In the genomic region with DNA sequence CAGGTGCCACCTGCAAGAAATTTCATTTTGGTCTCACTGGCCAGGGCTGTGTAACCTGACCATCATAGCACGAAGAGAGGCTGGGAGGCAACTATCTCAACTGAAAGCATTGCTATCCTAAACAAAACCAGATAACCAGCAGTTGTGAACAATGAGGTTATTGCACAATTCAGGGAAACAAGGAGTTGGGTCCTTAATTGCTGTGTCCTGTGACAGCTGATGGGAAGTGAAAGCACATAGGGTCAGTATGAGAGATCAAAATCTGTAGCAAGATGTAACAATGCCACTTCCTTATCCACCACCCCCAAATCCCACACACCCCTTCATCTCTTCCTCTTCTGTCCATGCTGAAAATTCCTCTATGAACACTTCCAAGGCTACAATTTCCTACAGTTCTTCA, we compare ENCODE assay signal across 25 cellular contexts.
DNase-seq lines count a peak whose midpoint lies in the region; ATAC-seq, FAIRE-seq and TF ChIP-seq lines count a peak whose summit lies in the region.
"Had no signal": no experiment of that assay in that cellular context is flagged by ENCODE, and none has a peak within 500 bp of the region (broad histone marks: within the 10 kb centered on the region; RNA-seq: fewer than 3 reads in every experiment).

No MANE protein-coding gene starts in this region.

- H3K4me2 ChIP-seq in K562 (ENCODE audit: insufficient read depth, low read length): no peak overlapping the region
- H3K4me2 ChIP-seq: A549, GM23338 had no signal

- TF ChIP-seq POLR2A in heart left ventricle (IDR thresholded peaks at IDR 0.05): no peak
- no peak for TF ChIP-seq POLR2A in K562 (conservative IDR thresholded peaks at IDR 0.05)

- H3K9ac ChIP-seq in K562 (ENCODE audit: insufficient read depth in 1 of 2, low read depth in 2 of 2, low read length in 2 of 2): no peak overlapping the region

- no peak for DNase-seq in heart left ventricle
- DNase-seq in right atrium auricular region (ENCODE audit: low spot score): no peak
- no peak for DNase-seq in K562 (ENCODE audit: extremely low read depth in 1 of 4, low spot score in 3 of 4)
- no peak for DNase-seq in right cardiac atrium
- no peak for DNase-seq in GM10248 (ENCODE audit: extremely low spot score)
- no peak for DNase-seq in GM19239 (ENCODE audit: insufficient read length, low spot score)
- DNase-seq in iPS-NIHi11 (ENCODE audit: low spot score): no peak
- DNase-seq: activated B cell treated with CpG ODN at 0.5 μM for 24 hours; activated CD8-positive, alpha-beta T cell treated with anti-CD3 and anti-CD28 coated beads for 36 hours; activated T-cell treated with anti-CD3 and anti-CD28 coated beads, Interleukin-2, amount 50 U/mL, for 4 hours; CD4-positive, CD25-positive, alpha-beta regulatory T cell; cortex of kidney; DMS53; NCI-H1930; NK-92 treated with Interleukin-12 subunit alpha and Interleukin-12 subunit beta, amount 100 ng/mL, for 24 hours; SHP77; stimulated activated CD4-positive, alpha-beta T cell treated with anti-CD3 and anti-CD28 coated beads, Interleukin-15, amount 100 ng/mL, for 24 hours; stimulated activated naive B cell treated with anti-CD40 and anti-IgM and Interleukin-4, amounts not matched to agents 10 μg/mL and 1 μg/mL and 100 μg/mL, for 72 hours; T-helper 2 cell had no signal

- no peak overlapping the region for H3K27ac ChIP-seq in heart left ventricle
- no peak overlapping the region for H3K27ac ChIP-seq in right atrium auricular region
- no peak overlapping the region for H3K27ac ChIP-seq in K562 (ENCODE audit: extremely low read depth, low read depth, low read length)
- H3K27ac ChIP-seq in right cardiac atrium (ENCODE audit: low read length): no peak overlapping the region
- H3K27ac ChIP-seq: A549, body of pancreas, tibial nerve had no signal

- ATAC-seq in heart left ventricle (peak; percentile 45 to 75 (median 63)), K562 (no peak), right cardiac atrium (peak; percentile 41 to 58), GM18519 (IDR thresholded peaks at IDR 0.05; ENCODE audit: low FRiP score, unreplicated experiment) (no peak)
- ATAC-seq: A549; activated CD8-positive, alpha-beta T cell treated with anti-CD3 and anti-CD28 coated beads for 36 hours; activated T-cell treated with anti-CD3 and anti-CD28 coated beads, Interleukin-2, amount 50 U/mL, for 4 hours; body of pancreas; GM23338; stimulated activated naive B cell treated with anti-CD40 and anti-IgM and Interleukin-4, amounts not matched to agents 10 μg/mL and 1 μg/mL and 100 μg/mL, for 72 hours had no signal

- intact Hi-C loops in heart left ventricle (cut with DNase I) (no loop called here), K562 (cut with micrococcal nuclease) (loop anchor here (2.0 kb wide), 1 partner anchor 85 kb away; no protein-coding TSS in a partner anchor), right cardiac atrium (cut with DNase I) (no loop called here)

- in situ Hi-C loops in K562 (cut with MboI): no loop called here

- TF ChIP-seq RAD21 in K562 (CRISPR knock-in tag; conservative IDR thresholded peaks at IDR 0.05 in 1 of 2, IDR thresholded peaks at IDR 0.05 in 1 of 2): no peak

- H4K20me1 ChIP-seq in K562 (replicated peaks; ENCODE audit: control insufficient read depth, insufficient read depth, low read length): no peaks in the 10 kb centered on the region

- H3K4me1 ChIP-seq in heart left ventricle (peaks cover 0 to 5% (median 0%) of the 10 kb centered on the region in 12 donors), right atrium auricular region (no peaks in the 10 kb centered on the region), K562 (replicated peaks in 1 of 2; ENCODE audit: control insufficient read depth in 2 of 2, insufficient read depth in 2 of 2, low read length in 2 of 2) (no peaks in the 10 kb centered on the region), right cardiac atrium (ENCODE audit: control insufficient read depth, insufficient read depth, low read length) (no peaks in the 10 kb centered on the region)
- H3K4me1 ChIP-seq: A549, body of pancreas had no signal

- TF ChIP-seq EP300 in K562 (IDR thresholded peaks at IDR 0.05; ENCODE audit: low read length): no peak

- H3K9me1 ChIP-seq in K562 (ENCODE audit: control insufficient read depth, insufficient read depth, low read length): no peaks in the 10 kb centered on the region

- H3K27me3 ChIP-seq in heart left ventricle (no peaks in the 10 kb centered on the region), right atrium auricular region (no peaks in the 10 kb centered on the region), K562 (ENCODE audit: control insufficient read depth in 2 of 2, insufficient read depth in 2 of 2, low read length in 2 of 2) (no peaks in the 10 kb centered on the region; a peak in 1 of 5 replicates), right cardiac atrium (ENCODE audit: control insufficient read depth, insufficient read depth) (no peaks in the 10 kb centered on the region)
- H3K27me3 ChIP-seq: body of pancreas, tibial nerve had no signal

- CTCF ChIA-PET in K562 (lab: Yijun Ruan, JAX; ENCODE audit: low intra/inter-chr PET ratio): no interaction called here
- CTCF ChIA-PET in GM10248 (lab: Yijun Ruan, JAX): interaction anchor here (1.2 to 2.4 kb wide), 2 partner anchors 10 to 87 kb away, joined by 3 to 9 read pairs; no protein-coding TSS in a partner anchor

- no peak for FAIRE-seq in K562 (lab: Jason Lieb, UNC)
- FAIRE-seq in GM19239 (lab: Jason Lieb, UNC): no peak
- FAIRE-seq: A549, endothelial cell of umbilical vein had no signal

- WGBS in heart left ventricle, 4 donors: 44 to 69% (median 61%) methylated on average over 1 of the region's 1 CpG
- WGBS in K562 (ENCODE audit: insufficient coverage, low coverage, missing lambda C conversion rate): 0% methylated on average over 1 of the region's 1 CpG
- WGBS in right cardiac atrium: 59% methylated on average over 1 of the region's 1 CpG

- no peak overlapping the region for H3K4me3 ChIP-seq in heart left ventricle
- no peak overlapping the region for H3K4me3 ChIP-seq in right atrium auricular region
- no peak overlapping the region for H3K4me3 ChIP-seq in K562
- no peak overlapping the region for H3K4me3 ChIP-seq in right cardiac atrium (ENCODE audit: low read length)
- H3K4me3 ChIP-seq: A549, body of pancreas, GM23338, tibial nerve had no signal

- POLR2A ChIA-PET in K562 (lab: Yijun Ruan, JAX) (no interaction called here), GM10248 (lab: Yijun Ruan, JAX) (no interaction called here)

- no peak overlapping the region for H2AFZ ChIP-seq in K562 (ENCODE audit: low read depth, low read length)
- H2AFZ ChIP-seq: GM23338 had no signal

- no peaks in the 10 kb centered on the region for H3K79me2 ChIP-seq in K562 (ENCODE audit: control insufficient read depth, insufficient read depth, low read length)

- no peaks in the 10 kb centered on the region for H3K9me3 ChIP-seq in heart left ventricle
- H3K9me3 ChIP-seq in right atrium auricular region: no peaks in the 10 kb centered on the region
- H3K9me3 ChIP-seq in K562 (replicated peaks; ENCODE audit: control insufficient read depth, insufficient read depth, low read depth, low read length): no peaks in the 10 kb centered on the region
- H3K9me3 ChIP-seq in right cardiac atrium (ENCODE audit: control insufficient read depth, low read length): no peaks in the 10 kb centered on the region
- H3K9me3 ChIP-seq: A549, body of pancreas, tibial nerve had no signal

- TF ChIP-seq CTCF in heart left ventricle (IDR thresholded peaks at IDR 0.05) (no peak), right atrium auricular region (IDR thresholded peaks at IDR 0.05) (no peak), K562 (IDR thresholded peaks at IDR 0.05 in 2 of 3, conservative IDR thresholded peaks at IDR 0.05 in 1 of 3; ENCODE audit: insufficient read depth in 2 of 3, low read depth in 1 of 3, low read length in 3 of 3) (no peak), GM10248 (IDR thresholded peaks at IDR 0.05; ENCODE audit: control extremely low read depth, extremely low read depth, low read depth, missing control alignments) (no peak)

- no TSS peak for BruUV-seq in K562 (replicated peaks; lab: Mats Ljungman, UMichigan)

- H3K36me3 ChIP-seq in heart left ventricle (no peaks in the 10 kb centered on the region), right atrium auricular region (no peaks in the 10 kb centered on the region), K562 (ENCODE audit: control insufficient read depth, insufficient read depth, low read length) (no peaks in the 10 kb centered on the region)
- H3K36me3 ChIP-seq: tibial nerve had no signal

TF ChIP-seq in K562, 482 proteins besides CTCF, POLR2A, EP300 and RAD21:
- TF ChIP-seq ESRRA (IDR thresholded peaks at IDR 0.05; ENCODE audit: borderline replicate concordance, low read depth) (no peak), CEBPB (tag; IDR thresholded peaks at IDR 0.05) (peak; percentile 58; the same call in 1 of the 2 replicates)

Comparison
In these comparisons a context has a peak if more than half of its experiments do, and no peak if none do; other contexts are left out.
1. ATAC-seq: peak in heart left ventricle (4 of 4) and right cardiac atrium (2 of 2); none in K562 (single experiment) and GM18519 (single experiment).